Comparison of ENCODE assay signal across 16 cellular contexts in genomic region chr9:114003756-114004155, GRCh38.
DNase-seq lines count a peak whose midpoint lies in the region; FAIRE-seq and TF ChIP-seq lines count a peak whose summit lies in the region.
"Had no signal": no experiment of that assay in that cellular context is flagged by ENCODE, and none has a peak within 500 bp of the region (broad histone marks: within the 10 kb centered on the region; RNA-seq: fewer than 3 reads in every experiment).

No MANE protein-coding gene starts in this region.

- H3K4me1 Mint-ChIP-seq in neural crest cell = peaks cover 21% of the 10 kb centered on the region
- H3K4me1 Mint-ChIP-seq: IgD-negative memory B cell, WTC11 had no signal

- H3K36me3 Mint-ChIP-seq in neural crest cell (ENCODE audit: low read depth) = peaks cover 10% of the 10 kb centered on the region
- H3K36me3 Mint-ChIP-seq: WTC11 had no signal

- intact Hi-C loops in dorsolateral prefrontal cortex (cut with DNase I) = no loop called here

- peak overlapping the region in 49 of 59 donors; percentile 6 to 85 (median 62) for H3K27ac ChIP-seq in dorsolateral prefrontal cortex

- TF ChIP-seq CTCF in AG10803 (conservative IDR thresholded peaks at IDR 0.05; ENCODE audit: low read length) (no peak), dorsolateral prefrontal cortex (IDR thresholded peaks at IDR 0.05 in 54 of 56, conservative IDR thresholded peaks at IDR 0.05 in 2 of 56; ENCODE audit: low read depth in 1 of 56, partially characterized antibody in 56 of 56) (no peak), neural crest cell (conservative IDR thresholded peaks at IDR 0.05) (no peak)

- FAIRE-seq in H54 (lab: Jason Lieb, UNC) = no peak
- FAIRE-seq: urothelium cell line had no signal

- no peak overlapping the region for H3K27ac Mint-ChIP-seq in neural crest cell (ENCODE audit: unreplicated experiment)
- H3K27ac Mint-ChIP-seq: IgD-negative memory B cell, WTC11 had no signal

- peak overlapping the region; percentile 13 for H3K4me3 Mint-ChIP-seq in neural crest cell
- H3K4me3 Mint-ChIP-seq: IgD-negative memory B cell, WTC11 had no signal

- H3K9me3 Mint-ChIP-seq in neural crest cell = no peaks in the 10 kb centered on the region
- H3K9me3 Mint-ChIP-seq: IgD-negative memory B cell, WTC11 had no signal

- no peaks in the 10 kb centered on the region for H3K27me3 ChIP-seq in dorsolateral prefrontal cortex

- peak; percentile 5 for DNase-seq in AG10803 (ENCODE audit: low read depth)
- DNase-seq in NCI-H2171 treated with DMSO at 0.1 percent for 48 hours (lab: John Stamatoyannopoulos, UW) = peak; percentile 83
- peak in 3 of 10 donors; percentile 4 to 33 (median 25) for DNase-seq in dorsolateral prefrontal cortex
- no peak for DNase-seq in neural crest cell (ENCODE audit: low read depth, low spot score)
- no peak for DNase-seq in OCI-M2 (lab: John Stamatoyannopoulos, UW; ENCODE audit: unreplicated experiment)
- DNase-seq in SW 1271 (lab: John Stamatoyannopoulos, UW) = no peak
- DNase-seq in H54 (ENCODE audit: insufficient read length, low spot score) = no peak
- DNase-seq in AG08396 (ENCODE audit: low spot score) = no peak
- DNase-seq: DMS53; effector CD4-positive, alpha-beta T cell; NCI-H1436 treated with DMSO at 0.1 percent for 48 hours; NCI-H526 treated with DMSO at 0.1 percent for 48 hours; SHP77 had no signal

- TF ChIP-seq POLR2A in H54 (IDR thresholded peaks at IDR 0.05; ENCODE audit: low read depth, low read length) = no peak

- no peaks in the 10 kb centered on the region for H3K27me3 Mint-ChIP-seq in neural crest cell (ENCODE audit: low read depth)
- H3K27me3 Mint-ChIP-seq: IgD-negative memory B cell had no signal

- H3K4me3 ChIP-seq in AG10803 (ENCODE audit: low read length) (no peak overlapping the region), dorsolateral prefrontal cortex (peak overlapping the region in 12 of 59 donors; percentile 2 to 47 (median 16))

Comparison
In these comparisons a context has a peak if more than half of its experiments do, and no peak if none do; other contexts are left out.
1. DNase-seq: peak in AG10803 (single experiment) and NCI-H2171 treated with DMSO at 0.1 percent for 48 hours (single experiment); none in neural crest cell (single experiment), OCI-M2 (single experiment), SW 1271 (0 of 2), H54 (single experiment) and AG08396 (single experiment).